Comparison of ENCODE assay signal across 1 cellular context in the genomic region with DNA sequence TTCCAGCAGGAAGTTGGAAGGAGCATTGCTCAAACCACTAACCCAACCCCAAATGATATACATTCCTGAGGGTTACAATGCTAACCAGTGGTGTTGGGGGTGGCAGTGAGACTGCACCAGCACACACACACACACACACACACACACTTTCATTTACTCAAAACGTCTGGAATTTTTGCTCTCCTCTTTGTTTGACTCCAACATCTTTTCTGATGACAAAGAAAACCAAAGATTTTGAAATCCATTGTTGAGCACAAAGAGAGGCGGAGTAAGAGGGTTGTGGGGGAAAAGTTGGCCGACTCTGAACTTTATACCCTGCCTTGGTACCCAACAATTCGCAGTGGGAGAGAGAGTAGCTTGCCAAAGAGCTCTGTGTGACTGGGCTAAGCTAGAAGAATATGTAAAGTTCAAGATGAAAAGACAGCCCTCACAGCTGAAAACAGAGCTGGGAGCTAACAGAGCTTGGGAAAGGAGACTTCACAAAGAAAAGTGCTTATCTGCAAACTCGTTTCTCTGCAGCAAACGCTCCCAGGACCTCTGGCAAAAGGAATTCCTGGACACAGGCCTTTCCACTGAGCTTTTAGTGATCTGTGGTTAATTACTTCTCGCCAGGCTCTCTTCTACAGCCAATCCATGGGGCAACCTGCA.
TF ChIP-seq lines count a peak whose summit lies in the region.

No MANE protein-coding gene starts in this region.

TF ChIP-seq in GM23338, 12 proteins besides CTCF, POLR2A, EP300 and RAD21 (continued from another document):
- TF ChIP-seq ZNF462 (CRISPR knock-in tag; IDR thresholded peaks at IDR 0.05) (no peak), JUNB (IDR thresholded peaks at IDR 0.05; ENCODE audit: unreplicated experiment) (no peak), ZNF331 (CRISPR knock-in tag; IDR thresholded peaks at IDR 0.05; ENCODE audit: low read depth) (no peak), CREB1 (CRISPR knock-in tag; IDR thresholded peaks at IDR 0.05; ENCODE audit: low read depth) (no peak)
